Comparison of ENCODE assay signal across 17 cellular contexts in the genomic region with DNA sequence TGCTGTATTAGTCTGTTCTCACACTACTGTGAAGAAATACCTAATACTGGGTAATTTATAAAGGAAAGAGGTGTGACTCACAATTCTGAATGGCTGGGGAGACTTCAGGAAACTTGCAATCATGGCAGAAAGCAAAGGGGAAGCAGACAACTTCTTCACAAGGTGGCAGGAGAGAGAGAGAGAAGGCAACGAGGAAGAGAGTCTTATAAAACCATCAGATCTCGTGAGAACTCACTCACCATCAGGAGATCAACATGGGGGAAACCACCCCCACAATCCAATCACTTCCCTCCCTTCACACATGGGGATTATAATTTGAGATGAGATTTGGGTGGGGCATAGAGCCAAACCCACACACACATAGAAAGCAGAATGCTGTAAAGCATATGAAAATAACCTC.
"Had no signal": no experiment of that assay in that cellular context is flagged by ENCODE, and none has a peak within 500 bp of the region (broad histone marks: within the 10 kb centered on the region; RNA-seq: fewer than 3 reads in every experiment).

No MANE protein-coding gene starts in this region.

- H3K27me3 Mint-ChIP-seq: activated B cell treated with CpG ODN at 0.5 μM for 24 hours; activated CD4-positive, alpha-beta memory T cell treated with anti-CD3 and anti-CD28 coated beads for 36 hours; activated naive CD8-positive, alpha-beta T cell treated with anti-CD3 and anti-CD28 coated beads, Interleukin-2, amount 50 U/mL, for 24 hours; stimulated activated naive B cell treated with anti-CD40 and anti-IgM and Interleukin-4, amounts not matched to agents 10 μg/mL and 1 μg/mL and 100 μg/mL, for 72 hours had no signal

- DNase-seq: activated B cell treated with CpG ODN at 0.5 μM for 24 hours; activated CD4-positive, alpha-beta memory T cell treated with anti-CD3 and anti-CD28 coated beads for 36 hours; activated CD4-positive, alpha-beta T cell treated with anti-CD3 and anti-CD28 coated beads for 4 hours; activated naive CD8-positive, alpha-beta T cell treated with anti-CD3 and anti-CD28 coated beads, Interleukin-2, amount 50 U/mL, for 24 hours; activated T-cell treated with anti-CD3 and anti-CD28 coated beads for 4 hours; cortex of kidney; immature natural killer cell; kidney glomerular epithelial cell; left ventricle myocardium superior; nephron progenitor cell; nucleus accumbens; stimulated activated naive B cell treated with anti-CD40 and anti-IgM and Interleukin-4, amounts not matched to agents 10 μg/mL and 1 μg/mL and 100 μg/mL, for 72 hours; thyroid gland had no signal

- H3K27me3 ChIP-seq: ascending aorta, thyroid gland had no signal

- H3K9me3 ChIP-seq: thyroid gland had no signal

- H3K4me3 Mint-ChIP-seq: activated B cell treated with CpG ODN at 0.5 μM for 24 hours; activated CD4-positive, alpha-beta memory T cell treated with anti-CD3 and anti-CD28 coated beads for 36 hours; activated naive CD8-positive, alpha-beta T cell treated with anti-CD3 and anti-CD28 coated beads, Interleukin-2, amount 50 U/mL, for 24 hours; immature natural killer cell; nephron progenitor cell; stimulated activated naive B cell treated with anti-CD40 and anti-IgM and Interleukin-4, amounts not matched to agents 10 μg/mL and 1 μg/mL and 100 μg/mL, for 72 hours; T-helper 2 cell treated with Interferon-gamma antibody and Interleukin-4, amounts not matched to agents 5 μg/mL and 100 μg/mL, for 36 hours had no signal

- ATAC-seq: activated naive CD8-positive, alpha-beta T cell treated with anti-CD3 and anti-CD28 coated beads, Interleukin-2, amount 50 U/mL, for 24 hours; esophagus mucosa; left ventricle myocardium superior; stimulated activated naive B cell treated with anti-CD40 and anti-IgM and Interleukin-4, amounts not matched to agents 10 μg/mL and 1 μg/mL and 100 μg/mL, for 72 hours had no signal

- H3K36me3 Mint-ChIP-seq: activated CD4-positive, alpha-beta memory T cell treated with anti-CD3 and anti-CD28 coated beads for 36 hours; immature natural killer cell; stimulated activated naive B cell treated with anti-CD40 and anti-IgM and Interleukin-4, amounts not matched to agents 10 μg/mL and 1 μg/mL and 100 μg/mL, for 72 hours had no signal

- H3K4me1 Mint-ChIP-seq: activated B cell treated with CpG ODN at 0.5 μM for 24 hours; activated naive CD8-positive, alpha-beta T cell treated with anti-CD3 and anti-CD28 coated beads, Interleukin-2, amount 50 U/mL, for 24 hours; immature natural killer cell; nephron progenitor cell; stimulated activated naive B cell treated with anti-CD40 and anti-IgM and Interleukin-4, amounts not matched to agents 10 μg/mL and 1 μg/mL and 100 μg/mL, for 72 hours had no signal

- FAIRE-seq: endometrium had no signal

- H3K4me1 ChIP-seq: ascending aorta, thyroid gland had no signal

- H3K27ac Mint-ChIP-seq: activated B cell treated with CpG ODN at 0.5 μM for 24 hours; activated CD4-positive, alpha-beta memory T cell treated with anti-CD3 and anti-CD28 coated beads for 36 hours; activated naive CD8-positive, alpha-beta T cell treated with anti-CD3 and anti-CD28 coated beads, Interleukin-2, amount 50 U/mL, for 24 hours; immature natural killer cell; nephron progenitor cell; stimulated activated naive B cell treated with anti-CD40 and anti-IgM and Interleukin-4, amounts not matched to agents 10 μg/mL and 1 μg/mL and 100 μg/mL, for 72 hours; T-helper 2 cell treated with Interferon-gamma antibody and Interleukin-4, amounts not matched to agents 5 μg/mL and 100 μg/mL, for 36 hours had no signal

- H3K27ac ChIP-seq: ascending aorta, thyroid gland had no signal

- H3K36me3 ChIP-seq: ascending aorta, thyroid gland had no signal

- H3K4me3 ChIP-seq: ascending aorta, thyroid gland had no signal
